In genomic region chr5:33474931-33475499, GRCh38 we compare ENCODE assay signal across 1 cellular context.
TF ChIP-seq lines count a peak whose summit lies in the region.

No MANE protein-coding gene starts in this region.

TF ChIP-seq in K562, 482 proteins besides CTCF, POLR2A, EP300 and RAD21 (continued from another document and continues in another):
- TF ChIP-seq PATZ1 (CRISPR knock-in tag; IDR thresholded peaks at IDR 0.05; ENCODE audit: borderline replicate concordance) (no peak), DLX4 (CRISPR knock-in tag; IDR thresholded peaks at IDR 0.05) (no peak), HNRNPH1 (optimal IDR thresholded peaks at IDR 0.05; ENCODE audit: low read depth, low read length) (no peak), ZEB2 (IDR thresholded peaks at IDR 0.05) (no peak), ZNF785 (CRISPR knock-in tag; IDR thresholded peaks at IDR 0.05) (no peak), MYNN (IDR thresholded peaks at IDR 0.05) (no peak), MYNN (CRISPR knock-in tag; IDR thresholded peaks at IDR 0.05) (no peak), HEY1 (CRISPR knock-in tag; IDR thresholded peaks at IDR 0.05; ENCODE audit: borderline replicate concordance) (no peak), ZNF77 (CRISPR knock-in tag; IDR thresholded peaks at IDR 0.05) (no peak), BCL6 (CRISPR knock-in tag; IDR thresholded peaks at IDR 0.05) (no peak), ZNF436 (CRISPR knock-in tag; IDR thresholded peaks at IDR 0.05) (no peak), CXXC5 (CRISPR knock-in tag; IDR thresholded peaks at IDR 0.05) (peak; percentile 72), ZNF239 (CRISPR knock-in tag; IDR thresholded peaks at IDR 0.05) (no peak), SUPT5H (IDR thresholded peaks at IDR 0.05) (no peak), E2F6 (IDR thresholded peaks at IDR 0.05; ENCODE audit: borderline replicate concordance in 1 of 2, extremely low read depth in 1 of 2, insufficient read depth in 1 of 2, insufficient read length in 1 of 2, low read depth in 1 of 2, low read length in 1 of 2, poor library complexity in 1 of 2, severe bottlenecking in 1 of 2) (no peak), LEF1 (IDR thresholded peaks at IDR 0.05) (peak; percentile 48; the same call in 1 of the 2 replicates), FUS (optimal IDR thresholded peaks at IDR 0.05; ENCODE audit: low read depth, low read length) (no peak), ZNF695 (CRISPR knock-in tag; IDR thresholded peaks at IDR 0.05) (no peak), TCF3 (CRISPR knock-in tag; IDR thresholded peaks at IDR 0.05) (peak; percentile 89), NFIC (IDR thresholded peaks at IDR 0.05) (peak; percentile 68), MCM5 (IDR thresholded peaks at IDR 0.05; ENCODE audit: low read depth) (no peak), ZNF224 (CRISPR knock-in tag; IDR thresholded peaks at IDR 0.05) (no peak), ZNF589 (CRISPR knock-in tag; IDR thresholded peaks at IDR 0.05; ENCODE audit: low read depth) (no peak), SP1 (CRISPR knock-in tag; IDR thresholded peaks at IDR 0.05) (peak; percentile 28; the same call in 1 of the 2 replicates), CHCHD3 (CRISPR knock-in tag; IDR thresholded peaks at IDR 0.05) (no peak), MTA3 (IDR thresholded peaks at IDR 0.05; ENCODE audit: borderline replicate concordance) (peak; percentile 23; the same call in 1 of the 2 replicates), HLTF (IDR thresholded peaks at IDR 0.05) (no peak), PML (IDR thresholded peaks at IDR 0.05; ENCODE audit: low read length) (peak; percentile 74), SMAD2 (IDR thresholded peaks at IDR 0.05; ENCODE audit: low read depth, low read length) (no peak), ZNF561 (CRISPR knock-in tag; conservative IDR thresholded peaks at IDR 0.05) (no peak), POLR2AphosphoS5 (IDR thresholded peaks at IDR 0.05; ENCODE audit: control insufficient read depth, insufficient read depth, low read depth, low read length) (no peak), ZFX (CRISPR knock-in tag; IDR thresholded peaks at IDR 0.05) (no peak), KLF16 (IDR thresholded peaks at IDR 0.05) (peak; percentile 80), HBP1 (CRISPR knock-in tag; IDR thresholded peaks at IDR 0.05) (no peak), ZNF253 (CRISPR knock-in tag; conservative IDR thresholded peaks at IDR 0.05) (no peak), KAT2B (IDR thresholded peaks at IDR 0.05; ENCODE audit: low read depth, low read length) (no peak), HDGF (IDR thresholded peaks at IDR 0.05) (no peak), PYGO2 (tag; IDR thresholded peaks at IDR 0.05) (no peak), CUX1 (CRISPR knock-in tag; IDR thresholded peaks at IDR 0.05) (no peak), GATAD2A (IDR thresholded peaks at IDR 0.05) (no peak), ESRRA (IDR thresholded peaks at IDR 0.05; ENCODE audit: borderline replicate concordance, low read depth) (no peak), SOX6 (IDR thresholded peaks at IDR 0.05) (peak; percentile 73), ETV1 (tag; conservative IDR thresholded peaks at IDR 0.05; ENCODE audit: low read depth) (no peak), ZNF384 (IDR thresholded peaks at IDR 0.05; ENCODE audit: low read depth, low read length) (no peak), NEUROD1 (IDR thresholded peaks at IDR 0.05; ENCODE audit: borderline replicate concordance, low read depth, low read length, partially characterized antibody) (no peak), MTA2 (IDR thresholded peaks at IDR 0.05; ENCODE audit: low read depth) (peak; percentile 87), CREB3L1 (IDR thresholded peaks at IDR 0.05; ENCODE audit: borderline replicate concordance, low read depth) (no peak), FIP1L1 (IDR thresholded peaks at IDR 0.05; ENCODE audit: low read depth, low read length, poor library complexity, severe bottlenecking) (no peak), RUNX1 (IDR thresholded peaks at IDR 0.05; ENCODE audit: low read depth) (no peak), ZNF518B (CRISPR knock-in tag; IDR thresholded peaks at IDR 0.05) (no peak), MEF2D (tag; conservative IDR thresholded peaks at IDR 0.05; ENCODE audit: low read depth) (no peak), CTCFL (IDR thresholded peaks at IDR 0.05; ENCODE audit: borderline replicate concordance, insufficient read depth, low read depth, low read length, poor library complexity, severe bottlenecking) (no peak), DIDO1 (tag; IDR thresholded peaks at IDR 0.05; ENCODE audit: low read depth) (no peak), RBM17 (IDR thresholded peaks at IDR 0.05; ENCODE audit: borderline replicate concordance, low read depth, low read length) (no peak), CREB3 (tag; conservative IDR thresholded peaks at IDR 0.05; ENCODE audit: low read depth) (no peak), NR3C1 (CRISPR knock-in tag; IDR thresholded peaks at IDR 0.05) (no peak), FOXP1 (CRISPR knock-in tag; IDR thresholded peaks at IDR 0.05) (no peak), GATA2 (CRISPR knock-in tag; IDR thresholded peaks at IDR 0.05) (peak; percentile 76), PTTG1 (tag; IDR thresholded peaks at IDR 0.05; ENCODE audit: low read depth) (no peak)
